Comparison of ENCODE assay signal across 12 cellular contexts in the genomic region with DNA sequence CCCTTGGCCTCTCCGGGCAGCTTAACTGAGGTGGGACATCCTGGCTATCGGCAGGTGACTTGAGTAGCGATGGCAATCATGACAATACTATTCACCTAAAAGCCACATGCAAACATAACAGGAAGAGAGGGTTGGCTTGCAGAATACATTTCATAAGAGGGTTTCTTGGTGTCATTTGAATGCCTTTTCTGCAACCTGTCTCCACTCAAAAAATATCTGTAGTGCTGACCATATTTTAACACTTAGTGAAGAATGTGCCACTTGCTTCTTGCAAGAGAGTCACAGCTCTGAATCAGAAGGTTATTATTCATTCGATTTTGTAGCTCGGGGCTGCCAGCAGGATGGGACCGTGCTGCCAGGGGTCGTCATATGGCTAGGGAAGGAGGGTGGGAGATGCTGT.
"Had no signal": no experiment of that assay in that cellular context is flagged by ENCODE, and none has a peak within 500 bp of the region (broad histone marks: within the 10 kb centered on the region; RNA-seq: fewer than 3 reads in every experiment).

No MANE protein-coding gene starts in this region.

- H3K36me3 ChIP-seq: ovary, stomach, vagina had no signal

- H3K9me3 ChIP-seq: mucosa of descending colon, ovary, stomach, vagina had no signal

- H3K4me3 Mint-ChIP-seq: activated naive CD4-positive, alpha-beta T cell treated with anti-CD3 and anti-CD28 coated beads, Interleukin-2, amount 50 U/mL, for 24 hours; dendritic cell treated with granulocyte-macrophage colony-stimulating factor and Interleukin-4, amounts not matched to agents 40 ng/mL and 50 ng/mL, for 4 days; nephron; T-helper 2 cell treated with Interferon-gamma antibody and Interleukin-4, amounts not matched to agents 5 μg/mL and 100 μg/mL, for 36 hours had no signal

- H3K4me1 ChIP-seq: stomach had no signal

- H3K27ac Mint-ChIP-seq: activated naive CD4-positive, alpha-beta T cell treated with anti-CD3 and anti-CD28 coated beads, Interleukin-2, amount 50 U/mL, for 24 hours; dendritic cell treated with granulocyte-macrophage colony-stimulating factor and Interleukin-4, amounts not matched to agents 40 ng/mL and 50 ng/mL, for 4 days; nephron; T-helper 2 cell treated with Interferon-gamma antibody and Interleukin-4, amounts not matched to agents 5 μg/mL and 100 μg/mL, for 36 hours had no signal

- H3K27me3 ChIP-seq: ovary, stomach, vagina had no signal

- H3K4me1 Mint-ChIP-seq: activated naive CD4-positive, alpha-beta T cell treated with anti-CD3 and anti-CD28 coated beads, Interleukin-2, amount 50 U/mL, for 24 hours had no signal

- H3K36me3 Mint-ChIP-seq: activated naive CD4-positive, alpha-beta T cell treated with anti-CD3 and anti-CD28 coated beads, Interleukin-2, amount 50 U/mL, for 24 hours had no signal

- DNase-seq: glutamatergic neuron; mucosa of descending colon; ovary; stimulated activated CD4-positive, alpha-beta T cell treated with anti-CD3 and anti-CD28 coated beads, Interleukin-15, amount 100 ng/mL, for 24 hours; stimulated activated CD4-positive, alpha-beta T cell treated with anti-CD3 and anti-CD28 coated beads, Interleukin-4, amount 100 ng/mL, for 24 hours; stomach had no signal

- H3K4me3 ChIP-seq: mucosa of descending colon, ovary, stomach, vagina had no signal

- ATAC-seq: activated CD4-positive, CD25-positive, alpha-beta regulatory T cell treated with anti-CD3 and anti-CD28 coated beads, Interleukin-2, amount 50 U/mL, for 24 hours; mucosa of descending colon had no signal

- H3K27ac ChIP-seq: ovary, stomach, vagina had no signal

- H3K9me3 Mint-ChIP-seq: activated naive CD4-positive, alpha-beta T cell treated with anti-CD3 and anti-CD28 coated beads, Interleukin-2, amount 50 U/mL, for 24 hours; T-helper 2 cell treated with Interferon-gamma antibody and Interleukin-4, amounts not matched to agents 5 μg/mL and 100 μg/mL, for 36 hours had no signal
